Comparison of ENCODE assay signal across 8 cellular contexts in genomic region chr1:212950243-212951057, GRCh38. TPM values are rescaled to one million over a fixed set of nuclear protein-coding genes. Genes with fewer than 3 reads are reported as not detected.
DNase-seq lines count a peak whose midpoint lies in the region; ATAC-seq, FAIRE-seq and TF ChIP-seq lines count a peak whose summit lies in the region.

VASH2 (plus strand) TSS chr1:212950541; CDS start chr1:212951543, 1,002 bp downstream.

- H3K27ac ChIP-seq in brain microvascular endothelial cell, result no peak within 1 kb of the TSS
- no peak within 1 kb of the TSS for H3K27ac ChIP-seq in iPS-20b (ENCODE audit: low read length)
- H3K27ac ChIP-seq in skeletal muscle tissue (ENCODE audit: low read depth, low read length), result no peak within 1 kb of the TSS

- no peaks in the 10 kb centered on the region for H3K36me3 ChIP-seq in brain microvascular endothelial cell (replicated peaks)
- H3K36me3 ChIP-seq in iPS-20b (ENCODE audit: insufficient read depth, low read depth, low read length), result peaks cover 38% of the 10 kb centered on the region
- H3K36me3 ChIP-seq in skeletal muscle tissue (ENCODE audit: control insufficient read depth in 3 of 3, insufficient read depth in 3 of 3, low read length in 3 of 3), result no peaks in the 10 kb centered on the region

- H3K4me3 ChIP-seq in brain microvascular endothelial cell (ENCODE audit: low read depth, low read length) (peak within 1 kb of the TSS; percentile 71), iPS-20b (ENCODE audit: low read length) (peak within 1 kb of the TSS; percentile 97), skeletal muscle tissue (ENCODE audit: low read length in 3 of 3) (peak within 1 kb of the TSS; percentile 71 to 80 (median 73))

- in situ Hi-C loops in brain microvascular endothelial cell (cut with HindIII; ENCODE audit: low pct_ligation_motif_present, low sequenced_read_pairs), result no loop called here

- peak; percentile 95 for ATAC-seq in HG02610 (IDR thresholded peaks at IDR 0.05; ENCODE audit: unreplicated experiment)

- TF ChIP-seq POLR2A in GM12891 (IDR thresholded peaks at IDR 0.05; ENCODE audit: low read depth, low read length), result no peak

- DNase-seq in GM12891 (ENCODE audit: insufficient read length, low spot score) (peak; percentile 90), NCI-H1417 (lab: John Stamatoyannopoulos, UW) (peak; percentile 87 to 93 (median 89)), T-helper 22 cell (ENCODE audit: low read depth) (peak; percentile 24), brain microvascular endothelial cell (peak; percentile 75), cortex of kidney (lab: John Stamatoyannopoulos, UW) (no peak)

- H3K9me3 ChIP-seq in iPS-20b (ENCODE audit: insufficient read depth, low read depth, low read length), result no peaks in the 10 kb centered on the region; the same call in 1 of the 2 replicates
- H3K9me3 ChIP-seq in skeletal muscle tissue (ENCODE audit: control insufficient read depth in 3 of 3, low read length in 3 of 3), result no peaks in the 10 kb centered on the region

- peak; percentile 18 for TF ChIP-seq CTCF in brain microvascular endothelial cell (IDR thresholded peaks at IDR 0.05; ENCODE audit: low read depth, low read length, missing control alignments)

- FAIRE-seq in GM12891 (lab: Jason Lieb, UNC), result peak; percentile 75

- H3K9ac ChIP-seq in iPS-20b (ENCODE audit: low read depth, low read length) (peak within 1 kb of the TSS; percentile 88; the same call in 1 of the 2 replicates), skeletal muscle tissue (ENCODE audit: low read depth in 1 of 3, low read length in 3 of 3) (peak within 1 kb of the TSS in 2 of 3 donors; percentile 57 to 70)

- no peaks in the 10 kb centered on the region for H3K27me3 ChIP-seq in brain microvascular endothelial cell (replicated peaks)
- H3K27me3 ChIP-seq in iPS-20b (ENCODE audit: insufficient read depth, low read length), result peaks cover 16% of the 10 kb centered on the region
- H3K27me3 ChIP-seq in skeletal muscle tissue (ENCODE audit: control insufficient read depth in 3 of 3, insufficient read depth in 3 of 3, low read length in 3 of 3), result peaks cover 0 to 19% (median 14%) of the 10 kb centered on the region in 3 donors

- H3K4me1 ChIP-seq in iPS-20b (ENCODE audit: insufficient read depth, low read length), result peaks cover 15% of the 10 kb centered on the region; the same call in 1 of the 2 replicates
- peaks cover 23 to 25% (median 25%) of the 10 kb centered on the region in 3 donors for H3K4me1 ChIP-seq in skeletal muscle tissue (ENCODE audit: control insufficient read depth in 3 of 3, insufficient read depth in 3 of 3, low read length in 3 of 3)

TF ChIP-seq in GM12891, 5 proteins besides CTCF, POLR2A, EP300 and RAD21:
- TF ChIP-seq TAF1 (IDR thresholded peaks at IDR 0.05; ENCODE audit: low read depth, low read length) (0 out of 2 replicates have a peak, but pooled peaks have one; percentile 14), POLR2AphosphoS5 (IDR thresholded peaks at IDR 0.05; ENCODE audit: low read depth, low read length) (no peak), PAX5 (IDR thresholded peaks at IDR 0.05; ENCODE audit: insufficient read depth, low read length, severe bottlenecking) (no peak), SPI1 (IDR thresholded peaks at IDR 0.05; ENCODE audit: low read depth, low read length) (no peak), POU2F2 (IDR thresholded peaks at IDR 0.05; ENCODE audit: low read depth, low read length) (no peak)

RNA-seq across cellular contexts. Expression of gene VASH2, which starts in this region (rescaled TPM):
- polyA plus RNA-seq in GM12891 (2012; ENCODE audit: low read depth, missing spikeins), result 8.0 TPM
- total RNA-seq in skeletal muscle tissue, result 11.5 TPM
